Comparison of ENCODE assay signal across 18 cellular contexts in genomic region chr5:61686491-61687257, GRCh38.
"Had no signal": no experiment of that assay in that cellular context is flagged by ENCODE, and none has a peak within 500 bp of the region (broad histone marks: within the 10 kb centered on the region; RNA-seq: fewer than 3 reads in every experiment).

No MANE protein-coding gene starts in this region.

- H3K36me3 ChIP-seq: ovary, thyroid gland had no signal

- H3K27ac ChIP-seq: coronary artery, ovary, thyroid gland had no signal

- H3K4me1 ChIP-seq: thyroid gland had no signal

- H3K4me3 ChIP-seq: body of pancreas, coronary artery, ovary, thyroid gland had no signal

- DNase-seq: activated B cell treated with CpG ODN at 0.5 μM for 24 hours; activated CD4-positive, alpha-beta memory T cell treated with anti-CD3 and anti-CD28 coated beads for 36 hours; activated CD4-positive, alpha-beta T cell treated with anti-CD3 and anti-CD28 coated beads for 4 hours; activated T-cell treated with anti-CD3 and anti-CD28 coated beads for 4 hours; amniotic stem cell; body of pancreas; central memory CD4-positive, alpha-beta T cell; mesendoderm; natural killer cell; ovary; stimulated activated CD4-positive, alpha-beta T cell treated with anti-CD3 and anti-CD28 coated beads, Interleukin-12 subunit alpha, Interleukin-12 subunit beta, amount 100 ng/mL, for 4 hours; stimulated activated CD4-positive, alpha-beta T cell treated with anti-CD3 and anti-CD28 coated beads, Interleukin-1b, Interleukin-23, amount 100 ng/mL, for 48 hours; stimulated activated CD8-positive, alpha-beta memory T cell treated with anti-CD3 and anti-CD28 coated beads, Interleukin-4, amount 100 ng/mL, for 48 hours; stimulated activated naive CD4-positive, alpha-beta T cell treated with Interleukin-2 at 50 U/mL for 16 hours; T-cell; thyroid gland had no signal

- H3K9me3 ChIP-seq: body of pancreas, ovary, thyroid gland had no signal

- ATAC-seq: natural killer cell, sciatic nerve, T-cell had no signal

- H3K27me3 ChIP-seq: body of pancreas, ovary, thyroid gland had no signal
